In the genomic region with DNA sequence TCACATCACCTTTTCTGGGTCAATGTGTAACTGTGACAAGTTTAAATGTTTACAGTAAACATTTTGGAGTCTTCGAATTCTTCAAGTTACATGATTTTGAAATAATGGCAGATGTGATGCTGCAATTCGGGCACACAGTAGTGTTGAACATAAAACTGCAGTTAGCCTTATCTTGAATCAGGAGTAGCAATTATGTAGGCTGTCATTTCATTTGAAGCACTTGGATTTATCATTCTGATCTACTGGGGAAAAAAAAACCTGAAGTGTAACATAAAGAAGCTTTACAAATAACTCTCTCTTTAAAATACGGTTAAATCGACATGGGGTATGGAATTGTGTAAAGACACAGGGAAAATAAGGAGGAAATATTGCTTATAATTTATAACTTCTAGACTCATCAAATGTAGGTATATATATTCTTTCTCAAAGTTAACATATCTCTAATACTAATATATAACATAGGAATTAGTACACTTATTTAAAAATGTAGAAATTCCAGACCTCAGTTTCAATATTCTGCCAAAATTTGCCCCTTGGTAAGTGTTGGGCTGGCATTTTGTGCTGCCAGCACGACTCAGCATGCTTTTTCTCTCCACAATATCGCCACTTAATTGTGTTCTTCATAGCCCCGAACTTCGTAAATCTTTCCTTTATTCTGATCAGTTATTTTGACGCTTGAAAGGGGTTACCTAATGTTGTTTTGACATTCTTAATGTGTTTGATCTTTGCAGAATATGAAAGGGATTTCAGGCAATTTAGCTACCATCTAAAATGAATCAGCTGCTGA, we compare ENCODE assay signal across 15 cellular contexts.
DNase-seq lines count a peak whose midpoint lies in the region; ATAC-seq and TF ChIP-seq lines count a peak whose summit lies in the region.
"Had no signal": no experiment of that assay in that cellular context is flagged by ENCODE, and none has a peak within 500 bp of the region (broad histone marks: within the 10 kb centered on the region; RNA-seq: fewer than 3 reads in every experiment).

No MANE protein-coding gene starts in this region.

- H3K23ac ChIP-seq in trophoblast cell (ENCODE audit: low read length): no peak overlapping the region

- no peak overlapping the region for H4K8ac ChIP-seq in trophoblast cell (ENCODE audit: low read depth, low read length)

- H2BK120ac ChIP-seq in trophoblast cell (ENCODE audit: insufficient read depth, low read length, poor library complexity): no peak overlapping the region

- H3K36me3 Mint-ChIP-seq in GM23338 (ENCODE audit: low read depth): peaks cover 7% of the 10 kb centered on the region; the same call in 2 of the 3 replicates
- H3K36me3 Mint-ChIP-seq in stimulated activated memory B cell treated with anti-CD40 and anti-IgM and Interleukin-4, amounts not matched to agents 10 μg/mL and 1 μg/mL and 100 μg/mL, for 72 hours: no peaks in the 10 kb centered on the region
- H3K36me3 Mint-ChIP-seq: CD4-positive, CD25-positive, alpha-beta regulatory T cell had no signal

- H2BK5ac ChIP-seq in trophoblast cell (ENCODE audit: low read depth, low read length, poor library complexity): no peak overlapping the region

- no peak for ATAC-seq in GM23338
- no peak for ATAC-seq in stimulated activated memory B cell treated with anti-CD40 and anti-IgM and Interleukin-4, amounts not matched to agents 10 μg/mL and 1 μg/mL and 100 μg/mL, for 72 hours
- ATAC-seq: K562 had no signal

- H3K9me3 ChIP-seq in trophoblast cell (ENCODE audit: insufficient read depth, low read depth, low read length): no peaks in the 10 kb centered on the region

- H3F3A ChIP-seq in GM23338 (replicated peaks; ENCODE audit: low read depth): no peaks in the 10 kb centered on the region

- H3K27me3 ChIP-seq in GM23338 (ENCODE audit: insufficient read depth) (no peaks in the 10 kb centered on the region), trophoblast cell (ENCODE audit: insufficient read depth, low read length) (no peaks in the 10 kb centered on the region)

- no peak overlapping the region for H3K4me3 ChIP-seq in GM23338
- H3K4me3 ChIP-seq in trophoblast cell (ENCODE audit: low read depth, low read length): no peak overlapping the region
- H3K4me3 ChIP-seq: K562 had no signal

- H2BK12ac ChIP-seq in trophoblast cell (ENCODE audit: low read length): no peak overlapping the region

- H4K12ac ChIP-seq in trophoblast cell (ENCODE audit: low read depth, low read length): no peak overlapping the region

- H2AFZ ChIP-seq in GM23338 (no peak overlapping the region), trophoblast cell (ENCODE audit: insufficient read depth, low read length, poor library complexity) (no peak overlapping the region)

- 0 out of 2 replicates have a peak overlapping the region, but pooled peaks have one; percentile 6 for H3K4me2 ChIP-seq in GM23338
- no peak overlapping the region for H3K4me2 ChIP-seq in trophoblast cell (ENCODE audit: low read length)

- no peaks in the 10 kb centered on the region for H3K9me2 ChIP-seq in GM23338 (ENCODE audit: insufficient read depth)

- no peak overlapping the region for H3K4me3 Mint-ChIP-seq in GM23338
- H3K4me3 Mint-ChIP-seq in stimulated activated memory B cell treated with anti-CD40 and anti-IgM and Interleukin-4, amounts not matched to agents 10 μg/mL and 1 μg/mL and 100 μg/mL, for 72 hours: no peak overlapping the region
- H3K4me3 Mint-ChIP-seq: B cell; CD4-positive, CD25-positive, alpha-beta regulatory T cell had no signal

- H3K4me1 ChIP-seq in GM23338 (ENCODE audit: insufficient read depth) (peaks cover 23% of the 10 kb centered on the region), trophoblast cell (ENCODE audit: control insufficient read depth in 1 of 2, insufficient read depth in 2 of 2, low read length in 2 of 2) (no peaks in the 10 kb centered on the region)

- H3K4ac ChIP-seq in trophoblast cell (ENCODE audit: low read depth, low read length): no peak overlapping the region

- H3K4me1 Mint-ChIP-seq in GM23338: peaks cover 26% of the 10 kb centered on the region
- no peaks in the 10 kb centered on the region for H3K4me1 Mint-ChIP-seq in stimulated activated memory B cell treated with anti-CD40 and anti-IgM and Interleukin-4, amounts not matched to agents 10 μg/mL and 1 μg/mL and 100 μg/mL, for 72 hours
- H3K4me1 Mint-ChIP-seq: B cell; CD4-positive, CD25-positive, alpha-beta regulatory T cell had no signal

- no peak overlapping the region for H3K14ac ChIP-seq in trophoblast cell (ENCODE audit: low read length)

- H3K36me3 ChIP-seq in GM23338 (ENCODE audit: insufficient read depth) (no peaks in the 10 kb centered on the region), trophoblast cell (ENCODE audit: control insufficient read depth in 1 of 2, insufficient read depth in 2 of 2, low read length in 2 of 2) (no peaks in the 10 kb centered on the region)

- no peaks in the 10 kb centered on the region for H4K20me1 ChIP-seq in GM23338 (replicated peaks; ENCODE audit: insufficient read depth)

- H3K27ac ChIP-seq in GM23338 (ENCODE audit: low read depth) (no peak overlapping the region), trophoblast cell (ENCODE audit: low read depth, low read length) (no peak overlapping the region)

- no CpG with 5 or more reads among the region's 9 CpGs for WGBS in trophoblast cell (ENCODE audit: extremely low coverage, insufficient coverage, insufficient read length)

- H3K18ac ChIP-seq in trophoblast cell (ENCODE audit: low read length): no peak overlapping the region

- no peak overlapping the region for H4K91ac ChIP-seq in trophoblast cell (ENCODE audit: low read depth, low read length)

- H3K79me2 ChIP-seq in GM23338 (replicated peaks; ENCODE audit: insufficient read depth): no peaks in the 10 kb centered on the region
- H3K79me2 ChIP-seq in trophoblast cell (ENCODE audit: control insufficient read depth, insufficient read depth, low read length, poor library complexity): no peaks in the 10 kb centered on the region

- DNase-seq in GM23338 (ENCODE audit: low spot score) (no peak), NCI-H460 (ENCODE audit: extremely low read depth, low read depth) (peak; percentile 23), astrocyte of the hippocampus (ENCODE audit: low read depth, low spot score) (peak; percentile 56), trophoblast cell (peak; percentile 1 to 39), GM19238 (ENCODE audit: insufficient read length, low spot score) (no peak), cardiac septum (ENCODE audit: low spot score) (no peak)
- DNase-seq: CD4-positive, CD25-positive, alpha-beta regulatory T cell; NCI-H1048; NCI-H146; NCI-H510A; NCI-H82; SHP77 treated with DMSO at 0.1 percent for 48 hours had no signal

- intact Hi-C loops in cardiac septum (cut with DNase I): no loop called here

- TF ChIP-seq CTCF in GM23338 (conservative IDR thresholded peaks at IDR 0.05; ENCODE audit: low read depth in 2 of 2): no peak

- peaks cover 5% of the 10 kb centered on the region; the same call in 2 of the 3 replicates for H3K9me3 Mint-ChIP-seq in GM23338
- no peaks in the 10 kb centered on the region for H3K9me3 Mint-ChIP-seq in stimulated activated memory B cell treated with anti-CD40 and anti-IgM and Interleukin-4, amounts not matched to agents 10 μg/mL and 1 μg/mL and 100 μg/mL, for 72 hours

- H3K27ac Mint-ChIP-seq in GM23338: peak overlapping the region; percentile 62; the same call in 1 of the 2 replicates
- no peak overlapping the region for H3K27ac Mint-ChIP-seq in stimulated activated memory B cell treated with anti-CD40 and anti-IgM and Interleukin-4, amounts not matched to agents 10 μg/mL and 1 μg/mL and 100 μg/mL, for 72 hours
- H3K27ac Mint-ChIP-seq: B cell; CD4-positive, CD25-positive, alpha-beta regulatory T cell had no signal

- no peak overlapping the region for H2AK5ac ChIP-seq in trophoblast cell (ENCODE audit: low read length)

- no peak overlapping the region for H3K9ac ChIP-seq in trophoblast cell (ENCODE audit: low read length)

- peaks cover 1% of the 10 kb centered on the region for H3K27me3 Mint-ChIP-seq in GM23338 (ENCODE audit: insufficient read depth, low read depth, poor library complexity)
- H3K27me3 Mint-ChIP-seq in stimulated activated memory B cell treated with anti-CD40 and anti-IgM and Interleukin-4, amounts not matched to agents 10 μg/mL and 1 μg/mL and 100 μg/mL, for 72 hours: no peaks in the 10 kb centered on the region
- H3K27me3 Mint-ChIP-seq: B cell; CD4-positive, CD25-positive, alpha-beta regulatory T cell had no signal

- peaks cover 2% of the 10 kb centered on the region for H3K79me1 ChIP-seq in trophoblast cell (ENCODE audit: low read length)

TF ChIP-seq in GM23338, 12 proteins besides CTCF, POLR2A, EP300 and RAD21 (continues in another document):
- no peak for TF ChIP-seq EZH2phosphoT487 (IDR thresholded peaks at IDR 0.05; ENCODE audit: unreplicated experiment)

Comparison
In these comparisons a context has a peak if more than half of its experiments do, and no peak if none do; other contexts are left out.
1. DNase-seq: peak in NCI-H460 (single experiment), astrocyte of the hippocampus (single experiment) and trophoblast cell (2 of 2); none in GM23338 (single experiment), GM19238 (single experiment) and cardiac septum (single experiment).